Comparison of ENCODE assay signal across 35 cellular contexts in the genomic region with DNA sequence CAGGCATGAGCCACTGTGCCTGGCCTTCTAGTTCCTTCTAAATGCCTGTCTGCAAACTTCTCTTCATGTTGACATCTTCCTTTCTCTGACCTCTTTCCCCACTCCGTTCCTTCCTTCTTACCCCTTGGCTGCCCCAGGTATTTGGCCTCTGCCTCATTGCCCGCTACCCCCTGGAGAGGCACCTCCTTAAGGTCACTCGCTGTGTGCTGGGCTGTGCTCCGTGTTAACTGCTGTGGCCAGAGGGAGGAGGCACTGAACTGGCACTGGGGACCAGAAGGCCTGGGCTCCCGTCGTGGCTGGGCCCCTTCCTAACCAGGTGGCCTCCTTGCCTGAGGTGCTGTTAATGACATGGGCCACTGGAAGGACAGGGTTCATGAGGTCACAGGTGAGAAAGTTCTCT. TPM values are rescaled to one million over a fixed set of nuclear protein-coding genes. Genes with fewer than 3 reads are reported as not detected.
"Had no signal": no experiment of that assay in that cellular context is flagged by ENCODE, and none has a peak within 500 bp of the region (broad histone marks: within the 10 kb centered on the region; RNA-seq: fewer than 3 reads in every experiment).

No MANE protein-coding gene starts in this region.

- H3K4me3 Mint-ChIP-seq: activated CD4-positive, alpha-beta memory T cell treated with anti-CD3 and anti-CD28 coated beads, Interleukin-2, amount 10 ng/mL, durations not matched to agents 7 days and 5 days; activated CD8-positive, alpha-beta memory T cell treated with anti-CD3 and anti-CD28 coated beads, Interleukin-2, amount 10 ng/mL, durations not matched to agents 7 days and 5 days; activated naive CD8-positive, alpha-beta T cell treated with anti-CD3 and anti-CD28 coated beads for 36 hours; activated T-helper 17 cell treated with anti-CD3 and anti-CD28 coated beads, Interleukin-2, amount 50 U/mL, for 72 hours had no signal

- H3K4me1 Mint-ChIP-seq: activated T-helper 17 cell treated with anti-CD3 and anti-CD28 coated beads, Interleukin-2, amount 50 U/mL, for 72 hours had no signal

- H3K36me3 ChIP-seq: brain microvascular endothelial cell, Peyer's patch, WERI-Rb-1 had no signal

- H3K4me3 ChIP-seq: Peyer's patch had no signal

- H3K27me3 Mint-ChIP-seq: activated CD4-positive, alpha-beta memory T cell treated with anti-CD3 and anti-CD28 coated beads, Interleukin-2, amount 10 ng/mL, durations not matched to agents 7 days and 5 days; activated naive CD8-positive, alpha-beta T cell treated with anti-CD3 and anti-CD28 coated beads for 36 hours had no signal

- H3K36me3 Mint-ChIP-seq: activated CD8-positive, alpha-beta memory T cell treated with anti-CD3 and anti-CD28 coated beads, Interleukin-2, amount 10 ng/mL, durations not matched to agents 7 days and 5 days; activated naive CD8-positive, alpha-beta T cell treated with anti-CD3 and anti-CD28 coated beads for 36 hours had no signal

- ATAC-seq: activated CD8-positive, alpha-beta memory T cell treated with anti-CD3 and anti-CD28 coated beads, Interleukin-2, amount 10 ng/mL, durations not matched to agents 7 days and 5 days; activated T-helper 17 cell treated with anti-CD3 and anti-CD28 coated beads, Interleukin-2, amount 50 U/mL, for 72 hours; PC-3; SK-N-SH treated with all-trans-retinoic acid at 6 μM for 48 hours had no signal

- H3K9me3 ChIP-seq: Peyer's patch had no signal

- H3K27ac ChIP-seq: brain microvascular endothelial cell, Peyer's patch, WERI-Rb-1 had no signal

- H3K9me3 Mint-ChIP-seq: activated CD4-positive, alpha-beta memory T cell treated with anti-CD3 and anti-CD28 coated beads, Interleukin-2, amount 10 ng/mL, durations not matched to agents 7 days and 5 days; activated naive CD8-positive, alpha-beta T cell treated with anti-CD3 and anti-CD28 coated beads for 36 hours; activated T-helper 17 cell treated with anti-CD3 and anti-CD28 coated beads, Interleukin-2, amount 50 U/mL, for 72 hours had no signal

- H3K27me3 ChIP-seq: Peyer's patch had no signal

- DNase-seq: activated CD4-positive, alpha-beta memory T cell treated with anti-CD3 and anti-CD28 coated beads, Interleukin-2, amount 10 ng/mL, durations not matched to agents 7 days and 5 days; activated CD4-positive, alpha-beta T cell treated with anti-CD3 and anti-CD28 coated beads for 1 hour; activated CD4-positive, alpha-beta T cell treated with anti-CD3 and anti-CD28 coated beads for 48 hours; activated CD4-positive, CD25-positive, alpha-beta regulatory T cell; activated CD8-positive, alpha-beta memory T cell treated with anti-CD3 and anti-CD28 coated beads for 24 hours; activated CD8-positive, alpha-beta memory T cell treated with anti-CD3 and anti-CD28 coated beads, Interleukin-2, amount 10 ng/mL, durations not matched to agents 7 days and 5 days; activated CD8-positive, alpha-beta memory T cell treated with anti-CD3 and anti-CD28 coated beads, Interleukin-2, amount 50 U/mL, for 48 hours; activated effector memory CD4-positive, alpha-beta T cell treated with anti-CD3 and anti-CD28 coated beads, Interleukin-2, amount 50 U/mL, for 16 hours; activated naive CD4-positive, alpha-beta T cell; activated naive CD4-positive, alpha-beta T cell treated with anti-CD3 and anti-CD28 coated beads, Interleukin-2, amount 50 U/mL, for 16 hours; activated naive CD8-positive, alpha-beta T cell treated with anti-CD3 and anti-CD28 coated beads for 36 hours; activated T-cell treated with anti-CD3 and anti-CD28 coated beads, Interleukin-2, amount 50 U/mL, for 48 hours; amniotic stem cell; aorta; brain microvascular endothelial cell; central memory CD4-positive, alpha-beta T cell; NCI-H1048; NCI-H1105 treated with DMSO at 0.1 percent for 48 hours; NCI-H1436; NCI-H1694 treated with DMSO at 0.1 percent for 48 hours; NCI-H2029; NCI-H2171; NCI-H510A; NCI-H526; NCI-H748 treated with DMSO at 0.1 percent for 48 hours; NK-92 treated with Interleukin-12 subunit alpha and Interleukin-12 subunit beta, amount 100 ng/mL, for 24 hours; PC-3; Peyer's patch; RPMI8226; SIG-M5; T1000; WERI-Rb-1 had no signal

- H3K27ac Mint-ChIP-seq: activated CD4-positive, alpha-beta memory T cell treated with anti-CD3 and anti-CD28 coated beads, Interleukin-2, amount 10 ng/mL, durations not matched to agents 7 days and 5 days; activated CD8-positive, alpha-beta memory T cell treated with anti-CD3 and anti-CD28 coated beads, Interleukin-2, amount 10 ng/mL, durations not matched to agents 7 days and 5 days; activated naive CD8-positive, alpha-beta T cell treated with anti-CD3 and anti-CD28 coated beads for 36 hours; activated T-helper 17 cell treated with anti-CD3 and anti-CD28 coated beads, Interleukin-2, amount 50 U/mL, for 72 hours had no signal

RNA-seq across cellular contexts. Expression of a gene that starts 39.4 kb away (rescaled TPM):
- total RNA-seq: activated CD4-positive, alpha-beta memory T cell treated with anti-CD3 and anti-CD28 coated beads, Interleukin-2, amount 10 ng/mL, durations not matched to agents 7 days and 5 days; MCF 10A had no signal
